In the genomic region with DNA sequence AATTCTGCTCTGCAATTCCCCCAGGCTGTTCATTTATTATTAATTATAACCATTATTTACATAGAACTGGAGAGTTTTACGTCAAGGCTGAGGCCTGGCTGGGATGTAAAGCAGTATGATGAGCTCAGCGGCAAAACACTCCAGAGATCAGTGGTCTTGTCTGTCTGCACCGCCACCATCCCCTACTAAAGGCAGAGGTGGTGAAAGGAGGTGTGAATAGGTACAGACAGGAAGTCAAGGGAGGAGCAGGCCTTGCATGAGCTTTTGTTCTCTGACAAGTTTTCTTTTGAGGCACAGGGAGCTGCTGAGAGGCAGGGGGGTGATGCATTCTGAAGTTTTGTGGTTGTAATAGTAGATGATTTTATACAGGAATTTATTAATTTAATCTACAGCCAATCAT, we compare ENCODE assay signal across 27 cellular contexts.
DNase-seq lines count a peak whose midpoint lies in the region; ATAC-seq and TF ChIP-seq lines count a peak whose summit lies in the region.
"Had no signal": no experiment of that assay in that cellular context is flagged by ENCODE, and none has a peak within 500 bp of the region (broad histone marks: within the 10 kb centered on the region; RNA-seq: fewer than 3 reads in every experiment).

No MANE protein-coding gene starts in this region.

- no peaks in the 10 kb centered on the region for H3K9me3 ChIP-seq in NT2/D1 (ENCODE audit: insufficient read depth, low read length)
- H3K9me3 ChIP-seq in colonic mucosa: no peaks in the 10 kb centered on the region
- H3K9me3 ChIP-seq in psoas muscle: no peaks in the 10 kb centered on the region
- H3K9me3 ChIP-seq: ascending aorta, stomach, thyroid gland, uterus had no signal

- intact Hi-C loops in colonic mucosa (cut with DNase I): no loop called here
- intact Hi-C loops in psoas muscle (cut with DNase I): no loop called here

- WGBS in psoas muscle, 3 donors: 46 to 61% (median 58%) methylated on average over 3 of the region's 3 CpGs

- peak; percentile 43 for DNase-seq in NCI-H2029 (lab: John Stamatoyannopoulos, UW)
- no peak for DNase-seq in NCI-H2029 treated with DMSO at 0.1 percent for 48 hours (lab: John Stamatoyannopoulos, UW)
- peak; percentile 53 for DNase-seq in NCI-H1105 treated with DMSO at 0.1 percent for 48 hours (lab: John Stamatoyannopoulos, UW)
- peak; percentile 8 for DNase-seq in NT2/D1 (ENCODE audit: low read depth, low spot score)
- DNase-seq in left kidney (ENCODE audit: low read depth, low spot score): peak; percentile 13
- no peak for DNase-seq in colonic mucosa
- DNase-seq in psoas muscle: no peak
- DNase-seq: 8988T; activated CD4-positive, alpha-beta T cell treated with anti-CD3 and anti-CD28 coated beads, Interleukin-2, amount 50 U/mL, for 48 hours; activated CD4-positive, CD25-positive, alpha-beta regulatory T cell treated with anti-CD3 and anti-CD28 coated beads, Interleukin-2, amount 50 U/mL, for 72 hours; activated T-cell treated with anti-CD3 and anti-CD28 coated beads, Interleukin-2, amount 50 U/mL, for 48 hours; effector CD8-positive, alpha-beta T cell; hypothalamus; left lung; NCI-H1694; NCI-H82; stimulated activated CD4-positive, alpha-beta T cell treated with anti-CD3 and anti-CD28 coated beads, Interleukin-4, amount 100 ng/mL, for 1 hour; stomach; thyroid gland; uterus had no signal

- no peak overlapping the region for H3K27ac ChIP-seq in colonic mucosa
- H3K27ac ChIP-seq in psoas muscle: no peak overlapping the region
- H3K27ac ChIP-seq: ascending aorta, cardiac muscle cell, epithelial cell of prostate, left lung, stomach, thyroid gland, uterus had no signal

- no peak overlapping the region for H3K9ac ChIP-seq in NT2/D1 (ENCODE audit: insufficient read length, low read depth)
- H3K9ac ChIP-seq in colonic mucosa (ENCODE audit: low read depth in 2 of 2, low read length in 2 of 2): no peak overlapping the region

- ATAC-seq in HG03520 (IDR thresholded peaks at IDR 0.05; ENCODE audit: unreplicated experiment) (no peak), psoas muscle (no peak)
- ATAC-seq: K562, left lung, sciatic nerve, SK-N-SH treated with all-trans-retinoic acid at 6 μM for 48 hours had no signal

- H3K36me3 ChIP-seq in NT2/D1 (ENCODE audit: insufficient read depth, insufficient read length, low read length): no peaks in the 10 kb centered on the region
- H3K36me3 ChIP-seq in colonic mucosa: no peaks in the 10 kb centered on the region
- H3K36me3 ChIP-seq in psoas muscle (ENCODE audit: insufficient read depth in 1 of 2, low read depth in 1 of 2): no peaks in the 10 kb centered on the region
- H3K36me3 ChIP-seq: ascending aorta, cardiac muscle cell, left lung, stomach, thyroid gland, uterus had no signal

- H3K4me1 ChIP-seq in NT2/D1 (ENCODE audit: insufficient read depth, insufficient read length): no peaks in the 10 kb centered on the region
- no peaks in the 10 kb centered on the region for H3K4me1 ChIP-seq in colonic mucosa
- H3K4me1 ChIP-seq in psoas muscle: no peaks in the 10 kb centered on the region
- H3K4me1 ChIP-seq: ascending aorta, left lung, stomach, thyroid gland, uterus had no signal

- H3K27me3 ChIP-seq in NT2/D1 (ENCODE audit: insufficient read depth, insufficient read length) (no peaks in the 10 kb centered on the region), colonic mucosa (no peaks in the 10 kb centered on the region), psoas muscle (ENCODE audit: insufficient read depth in 3 of 3, low read length in 2 of 3) (peaks cover 0 to 2% (median 0%) of the 10 kb centered on the region in 3 donors)
- H3K27me3 ChIP-seq: ascending aorta, cardiac muscle cell, left lung, stomach, thyroid gland, uterus had no signal

- H3K4me3 ChIP-seq in NT2/D1 (ENCODE audit: insufficient read length, low read depth): no peak overlapping the region
- no peak overlapping the region for H3K4me3 ChIP-seq in colonic mucosa
- H3K4me3 ChIP-seq in psoas muscle: no peak overlapping the region
- H3K4me3 ChIP-seq: ascending aorta, cardiac muscle cell, K562, left lung, stomach, thyroid gland, uterus had no signal

- TF ChIP-seq CTCF in colonic mucosa (IDR thresholded peaks at IDR 0.05) (no peak), psoas muscle (IDR thresholded peaks at IDR 0.05) (no peak)

Comparison
In these comparisons a context has a peak if more than half of its experiments do, and no peak if none do; other contexts are left out.
1. DNase-seq: peak in NCI-H2029 (single experiment), NCI-H1105 treated with DMSO at 0.1 percent for 48 hours (single experiment), NT2/D1 (single experiment) and left kidney (single experiment); none in NCI-H2029 treated with DMSO at 0.1 percent for 48 hours (single experiment), colonic mucosa (single experiment) and psoas muscle (0 of 2).